In the genomic region with DNA sequence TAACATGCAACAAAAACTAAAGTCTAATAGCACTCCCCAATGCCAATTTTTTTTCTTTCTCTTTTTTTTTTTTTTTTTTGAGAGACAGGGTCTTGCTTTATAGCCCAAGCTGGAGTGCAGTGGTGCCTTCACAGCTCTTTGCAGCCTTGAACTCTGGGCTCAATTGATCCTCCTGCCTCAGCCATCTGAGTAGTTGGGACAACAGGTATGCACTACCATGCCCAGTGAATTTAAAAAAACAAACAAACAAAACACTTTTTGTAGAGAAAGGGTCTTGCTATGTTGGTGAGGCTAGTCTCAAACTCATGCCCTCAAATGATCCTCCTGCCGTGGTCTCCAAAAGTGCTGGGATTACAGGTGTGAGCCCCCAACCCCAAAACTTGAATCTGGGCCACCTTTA, we compare ENCODE assay signal across 11 cellular contexts.
"Had no signal": no experiment of that assay in that cellular context is flagged by ENCODE, and none has a peak within 500 bp of the region (broad histone marks: within the 10 kb centered on the region; RNA-seq: fewer than 3 reads in every experiment).

No MANE protein-coding gene starts in this region.

- FAIRE-seq: H1, H54 had no signal

- H3K9me3 ChIP-seq: HAP-1 had no signal

- H3K4me2 ChIP-seq: GM23338 had no signal

- H2AFZ ChIP-seq: GM23248, GM23338 had no signal

- DNase-seq: GM23248, GOT3, H7, H9, HCEC 1CT, HFFc6 had no signal

- H3K4me1 ChIP-seq: HAP-1 had no signal

- H3K9ac ChIP-seq: GM23248 had no signal

- ATAC-seq: GM23338, HCT116 had no signal

- H3K36me3 ChIP-seq: HAP-1 had no signal

- H3K4me3 ChIP-seq: GM23248, GM23338, HAP-1 had no signal

- H3K27ac ChIP-seq: GM23248 had no signal
